In genomic region chr7:148932-149855, GRCh38 we compare ENCODE assay signal across 1 cellular context.
TF ChIP-seq lines count a peak whose summit lies in the region.

No MANE protein-coding gene starts in this region.

TF ChIP-seq in K562, 482 proteins besides CTCF, POLR2A, EP300 and RAD21 (continued from another document and continues in another):
- TF ChIP-seq E4F1 (CRISPR knock-in tag; IDR thresholded peaks at IDR 0.05; ENCODE audit: borderline replicate concordance) = no peak
- TF ChIP-seq KLF6 (CRISPR knock-in tag; IDR thresholded peaks at IDR 0.05; ENCODE audit: borderline replicate concordance) = 0 out of 2 replicates have a peak, but pooled peaks have one; percentile 12
- no peak for TF ChIP-seq ZKSCAN8 (CRISPR knock-in tag; IDR thresholded peaks at IDR 0.05)
- TF ChIP-seq SMAD2 (IDR thresholded peaks at IDR 0.05; ENCODE audit: low read depth, low read length) = no peak
- TF ChIP-seq ARID1B (IDR thresholded peaks at IDR 0.05) = no peak
- no peak for TF ChIP-seq NONO (IDR thresholded peaks at IDR 0.05; ENCODE audit: low read depth in 2 of 2, low read length in 1 of 2)
- TF ChIP-seq PHB2 (IDR thresholded peaks at IDR 0.05; ENCODE audit: low read depth) = no peak
- no peak for TF ChIP-seq ZNF766 (CRISPR knock-in tag; conservative IDR thresholded peaks at IDR 0.05)
- no peak for TF ChIP-seq ZNF408 (CRISPR knock-in tag; IDR thresholded peaks at IDR 0.05; ENCODE audit: low read depth)
- TF ChIP-seq ATF4 (CRISPR knock-in tag; IDR thresholded peaks at IDR 0.05) = no peak
- TF ChIP-seq POLR2AphosphoS5 (IDR thresholded peaks at IDR 0.05; ENCODE audit: control insufficient read depth, insufficient read depth, low read depth, low read length) = peak; percentile 80
- no peak for TF ChIP-seq CSDE1 (IDR thresholded peaks at IDR 0.05)
- no peak for TF ChIP-seq GTF3C2 (IDR thresholded peaks at IDR 0.05; ENCODE audit: borderline replicate concordance, extremely low read depth, insufficient read length)
- TF ChIP-seq SFPQ (IDR thresholded peaks at IDR 0.05; ENCODE audit: low read depth, low read length) = no peak
- TF ChIP-seq MBD1 (CRISPR knock-in tag; IDR thresholded peaks at IDR 0.05) = peak; percentile 98
- TF ChIP-seq PCBP2 (IDR thresholded peaks at IDR 0.05; ENCODE audit: low read depth, low read length, poor library complexity, severe bottlenecking) = no peak
- no peak for TF ChIP-seq POLR3G (IDR thresholded peaks at IDR 0.05; ENCODE audit: extremely low read depth, insufficient read length, insufficient replicate concordance)
- TF ChIP-seq NR2C1 (IDR thresholded peaks at IDR 0.05) = no peak
- no peak for TF ChIP-seq NR2C1 (tag; IDR thresholded peaks at IDR 0.05)
- TF ChIP-seq CBX8 (IDR thresholded peaks at IDR 0.05; ENCODE audit: borderline replicate concordance, extremely low read depth, low read depth, low read length, poor library complexity, severe bottlenecking) = no peak
- no peak for TF ChIP-seq JUNB (CRISPR knock-in tag; conservative IDR thresholded peaks at IDR 0.05)
- no peak for TF ChIP-seq BACH1 (tag; IDR thresholded peaks at IDR 0.05)
- TF ChIP-seq NFIX (CRISPR knock-in tag; IDR thresholded peaks at IDR 0.05; ENCODE audit: low read depth) = no peak
- TF ChIP-seq HIVEP1 (CRISPR knock-in tag; IDR thresholded peaks at IDR 0.05) = no peak
- no peak for TF ChIP-seq ZNF347 (CRISPR knock-in tag; IDR thresholded peaks at IDR 0.05; ENCODE audit: low read depth)
- no peak for TF ChIP-seq TFAM (CRISPR knock-in tag; conservative IDR thresholded peaks at IDR 0.05)
- no peak for TF ChIP-seq NR2F6 (CRISPR knock-in tag; IDR thresholded peaks at IDR 0.05)
- TF ChIP-seq TFE3 (CRISPR knock-in tag; IDR thresholded peaks at IDR 0.05) = no peak
- TF ChIP-seq HNRNPL (IDR thresholded peaks at IDR 0.05; ENCODE audit: low read depth, low read length) = no peak
- TF ChIP-seq C11orf30 (IDR thresholded peaks at IDR 0.05; ENCODE audit: low read depth) = peak; percentile 39; the same call in 1 of the 2 replicates
- TF ChIP-seq EZH2 (IDR thresholded peaks at IDR 0.05; ENCODE audit: borderline replicate concordance, low read depth, low read length) = no peak
- TF ChIP-seq TEAD4 (IDR thresholded peaks at IDR 0.05; ENCODE audit: low read length) = no peak
- no peak for TF ChIP-seq TEAD4 (CRISPR knock-in tag; IDR thresholded peaks at IDR 0.05; ENCODE audit: borderline replicate concordance)
- TF ChIP-seq RREB1 (CRISPR knock-in tag; IDR thresholded peaks at IDR 0.05) = no peak
- TF ChIP-seq SREBF2 (CRISPR knock-in tag; IDR thresholded peaks at IDR 0.05) = no peak
- no peak for TF ChIP-seq CREBBP (IDR thresholded peaks at IDR 0.05; ENCODE audit: low read depth, low read length)
- no peak for TF ChIP-seq TOE1 (IDR thresholded peaks at IDR 0.05; ENCODE audit: borderline replicate concordance)
- no peak for TF ChIP-seq TOE1 (CRISPR knock-in tag; IDR thresholded peaks at IDR 0.05; ENCODE audit: borderline replicate concordance, low read depth)
- TF ChIP-seq ZKSCAN3 (CRISPR knock-in tag; IDR thresholded peaks at IDR 0.05) = no peak
- TF ChIP-seq MTA2 (IDR thresholded peaks at IDR 0.05; ENCODE audit: low read depth) = no peak
- peak; percentile 87 for TF ChIP-seq TAF7 (tag; IDR thresholded peaks at IDR 0.05)
- no peak for TF ChIP-seq CHD2 (IDR thresholded peaks at IDR 0.05; ENCODE audit: low read depth, low read length)
- no peak for TF ChIP-seq PTBP1 (IDR thresholded peaks at IDR 0.05; ENCODE audit: low read depth, low read length)
- no peak for TF ChIP-seq ZBTB34 (CRISPR knock-in tag; IDR thresholded peaks at IDR 0.05)
- TF ChIP-seq CREB1 (IDR thresholded peaks at IDR 0.05) = peak; percentile 65
- TF ChIP-seq CREB1 (CRISPR knock-in tag; IDR thresholded peaks at IDR 0.05) = peak; percentile 60; the same call in 1 of the 2 replicates
- peak; percentile 89 for TF ChIP-seq PHF8 (IDR thresholded peaks at IDR 0.05; ENCODE audit: borderline replicate concordance, low read length)
- no peak for TF ChIP-seq TAF15 (IDR thresholded peaks at IDR 0.05; ENCODE audit: low read depth, low read length)
- no peak for TF ChIP-seq FUS (optimal IDR thresholded peaks at IDR 0.05; ENCODE audit: low read depth, low read length)
- TF ChIP-seq PCBP1 (IDR thresholded peaks at IDR 0.05; ENCODE audit: low read depth, low read length, poor library complexity, severe bottlenecking) = peak; percentile 17
- no peak for TF ChIP-seq ZBTB1 (CRISPR knock-in tag; IDR thresholded peaks at IDR 0.05; ENCODE audit: borderline replicate concordance, low read depth)
